14 cellular contexts compared by ENCODE assay signal in the genomic region with DNA sequence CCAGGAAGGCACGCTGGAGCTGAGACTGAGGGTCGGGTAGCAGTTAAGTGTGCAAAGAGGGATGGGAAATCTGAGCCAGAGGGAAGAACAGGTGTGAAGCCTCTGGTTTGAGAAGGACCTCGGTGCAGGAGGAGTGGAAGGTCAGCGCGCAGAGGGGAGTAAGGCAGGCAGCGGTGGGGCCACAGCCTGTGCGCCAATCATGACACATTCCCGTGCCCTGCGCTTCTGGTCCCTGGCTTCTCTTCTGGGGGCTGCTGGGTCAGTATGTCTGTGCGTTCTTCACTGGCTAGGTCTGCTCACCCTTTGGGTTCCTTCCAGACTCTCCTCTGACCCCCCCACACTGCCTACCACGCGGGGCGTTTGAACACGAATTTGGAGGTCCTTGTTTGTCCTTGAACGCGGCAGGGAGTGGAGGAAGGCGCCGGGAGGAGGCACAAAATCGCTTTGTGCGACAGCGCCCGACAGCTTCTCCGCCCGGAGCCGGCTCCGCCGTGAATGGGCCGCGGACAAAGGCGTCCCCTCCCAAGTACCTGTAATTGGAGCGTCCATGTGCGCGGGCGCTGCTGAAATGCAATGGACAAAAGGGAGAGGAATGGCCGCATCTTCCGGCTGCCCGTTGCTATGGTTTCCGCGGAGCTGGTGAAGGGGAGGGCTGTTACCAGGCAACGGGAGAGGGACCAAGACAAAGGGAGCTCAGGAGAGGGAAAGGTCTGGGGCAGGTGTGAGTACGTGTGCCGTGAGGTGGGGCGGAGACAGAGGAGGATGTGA.
A peak's percentile ranks its signal among the peaks of the same experiment; 100 is the strongest.
DNase-seq lines count a peak whose midpoint lies in the region; ATAC-seq, FAIRE-seq and TF ChIP-seq lines count a peak whose summit lies in the region.
"Had no signal": no experiment of that assay in that cellular context is flagged by ENCODE, and none has a peak within 500 bp of the region (broad histone marks: within the 10 kb centered on the region; RNA-seq: fewer than 3 reads in every experiment).

No MANE protein-coding gene starts in this region.

- ATAC-seq in activated naive CD8-positive, alpha-beta T cell treated with anti-CD3 and anti-CD28 coated beads, Interleukin-2, amount 50 U/mL, for 24 hours = peak; percentile 24
- no peak for ATAC-seq in heart right ventricle
- ATAC-seq: activated CD8-positive, alpha-beta T cell treated with anti-CD3 and anti-CD28 coated beads, Interleukin-2, amount 10 ng/mL, durations not matched to agents 7 days and 5 days had no signal

- peaks cover 28% of the 10 kb centered on the region for H3K27me3 Mint-ChIP-seq in activated naive CD8-positive, alpha-beta T cell treated with anti-CD3 and anti-CD28 coated beads, Interleukin-2, amount 50 U/mL, for 24 hours
- H3K27me3 Mint-ChIP-seq in activated naive CD8-positive, alpha-beta T cell treated with anti-CD3 and anti-CD28 coated beads for 36 hours = peaks cover 22% of the 10 kb centered on the region
- H3K27me3 Mint-ChIP-seq in osteocyte (ENCODE audit: unreplicated experiment) = no peaks in the 10 kb centered on the region

- no peaks in the 10 kb centered on the region for H3K36me3 Mint-ChIP-seq in activated naive CD8-positive, alpha-beta T cell treated with anti-CD3 and anti-CD28 coated beads, Interleukin-2, amount 50 U/mL, for 24 hours (ENCODE audit: low read depth)
- no peaks in the 10 kb centered on the region for H3K36me3 Mint-ChIP-seq in activated naive CD8-positive, alpha-beta T cell treated with anti-CD3 and anti-CD28 coated beads for 36 hours
- H3K36me3 Mint-ChIP-seq in osteocyte (ENCODE audit: unreplicated experiment) = no peaks in the 10 kb centered on the region
- H3K36me3 Mint-ChIP-seq: activated naive CD8-positive, alpha-beta T cell treated with anti-CD3 and anti-CD28 coated beads, Interleukin-2, amount 10 ng/mL, durations not matched to agents 7 days and 5 days had no signal

- no peak for DNase-seq in activated naive CD8-positive, alpha-beta T cell treated with anti-CD3 and anti-CD28 coated beads, Interleukin-2, amount 50 U/mL, for 24 hours
- no peak for DNase-seq in activated naive CD8-positive, alpha-beta T cell treated with anti-CD3 and anti-CD28 coated beads for 36 hours
- DNase-seq in NCI-H774 (lab: John Stamatoyannopoulos, UW) = peak; percentile 96
- DNase-seq in urothelium cell line (ENCODE audit: low spot score) = peak; percentile 36
- no peak for DNase-seq in activated effector memory CD4-positive, alpha-beta T cell treated with anti-CD3 and anti-CD28 coated beads, Interleukin-2, amount 50 U/mL, for 16 hours
- no peak for DNase-seq in osteocyte (ENCODE audit: extremely low spot score, unreplicated experiment)
- DNase-seq in heart right ventricle = no peak
- DNase-seq: activated CD8-positive, alpha-beta T cell treated with anti-CD3 and anti-CD28 coated beads, Interleukin-2, amount 10 ng/mL, durations not matched to agents 7 days and 5 days; activated naive CD8-positive, alpha-beta T cell treated with anti-CD3 and anti-CD28 coated beads, Interleukin-2, amount 10 ng/mL, durations not matched to agents 7 days and 5 days; stimulated activated CD4-positive, alpha-beta T cell treated with anti-CD3 and anti-CD28 coated beads, Interleukin-4, amount 100 ng/mL, for 1 hour had no signal

- 9 to 10% methylated on average over 43 of the region's 43 CpGs for WGBS in heart right ventricle, 2 donors

- H3K4me3 ChIP-seq in iPS-18c (ENCODE audit: insufficient read depth, low read depth, low read length) (peak overlapping the region; percentile 49), heart right ventricle (no peak overlapping the region)
- H3K4me3 ChIP-seq: thoracic aorta had no signal

- no peaks in the 10 kb centered on the region for H3K9me3 Mint-ChIP-seq in activated naive CD8-positive, alpha-beta T cell treated with anti-CD3 and anti-CD28 coated beads, Interleukin-2, amount 50 U/mL, for 24 hours
- no peaks in the 10 kb centered on the region for H3K9me3 Mint-ChIP-seq in activated naive CD8-positive, alpha-beta T cell treated with anti-CD3 and anti-CD28 coated beads for 36 hours
- peaks cover 17% of the 10 kb centered on the region for H3K9me3 Mint-ChIP-seq in osteocyte (ENCODE audit: unreplicated experiment)
- H3K9me3 Mint-ChIP-seq: activated naive CD8-positive, alpha-beta T cell treated with anti-CD3 and anti-CD28 coated beads, Interleukin-2, amount 10 ng/mL, durations not matched to agents 7 days and 5 days had no signal

- H3K27ac Mint-ChIP-seq in activated naive CD8-positive, alpha-beta T cell treated with anti-CD3 and anti-CD28 coated beads, Interleukin-2, amount 50 U/mL, for 24 hours = no peak overlapping the region
- H3K27ac Mint-ChIP-seq in activated naive CD8-positive, alpha-beta T cell treated with anti-CD3 and anti-CD28 coated beads for 36 hours = no peak overlapping the region
- H3K27ac Mint-ChIP-seq in osteocyte (ENCODE audit: unreplicated experiment) = no peak overlapping the region
- H3K27ac Mint-ChIP-seq: activated CD8-positive, alpha-beta T cell treated with anti-CD3 and anti-CD28 coated beads, Interleukin-2, amount 10 ng/mL, durations not matched to agents 7 days and 5 days; activated naive CD8-positive, alpha-beta T cell treated with anti-CD3 and anti-CD28 coated beads, Interleukin-2, amount 10 ng/mL, durations not matched to agents 7 days and 5 days had no signal

- intact Hi-C loops in heart right ventricle (cut with DNase I) = no loop called here

- no peak for TF ChIP-seq CTCF in osteocyte (IDR thresholded peaks at IDR 0.05)
- TF ChIP-seq CTCF in heart right ventricle (IDR thresholded peaks at IDR 0.05) = no peak

- no peaks in the 10 kb centered on the region for H3K36me3 ChIP-seq in heart right ventricle
- H3K36me3 ChIP-seq: thoracic aorta had no signal

- peaks cover 2% of the 10 kb centered on the region for H3K9me3 ChIP-seq in iPS-18c (ENCODE audit: control insufficient read depth, insufficient read depth, low read length)
- peaks cover 0 to 12% (median 0%) of the 10 kb centered on the region in 11 donors for H3K9me3 ChIP-seq in heart right ventricle
- H3K9me3 ChIP-seq: thoracic aorta had no signal

- peaks cover 0 to 51% (median 28%) of the 10 kb centered on the region in 7 donors for H3K27me3 ChIP-seq in heart right ventricle

- no peak for FAIRE-seq in urothelium cell line (lab: Jason Lieb, UNC)
- FAIRE-seq: endometrium, islet of Langerhans had no signal

- no peaks in the 10 kb centered on the region for H3K4me1 Mint-ChIP-seq in activated naive CD8-positive, alpha-beta T cell treated with anti-CD3 and anti-CD28 coated beads, Interleukin-2, amount 50 U/mL, for 24 hours
- no peaks in the 10 kb centered on the region for H3K4me1 Mint-ChIP-seq in activated naive CD8-positive, alpha-beta T cell treated with anti-CD3 and anti-CD28 coated beads for 36 hours
- H3K4me1 Mint-ChIP-seq in osteocyte (ENCODE audit: unreplicated experiment) = no peaks in the 10 kb centered on the region
- H3K4me1 Mint-ChIP-seq: activated naive CD8-positive, alpha-beta T cell treated with anti-CD3 and anti-CD28 coated beads, Interleukin-2, amount 10 ng/mL, durations not matched to agents 7 days and 5 days had no signal

- H3K4me1 ChIP-seq in heart right ventricle = no peaks in the 10 kb centered on the region

- no peak overlapping the region for H3K4me3 Mint-ChIP-seq in activated naive CD8-positive, alpha-beta T cell treated with anti-CD3 and anti-CD28 coated beads, Interleukin-2, amount 50 U/mL, for 24 hours
- no peak overlapping the region for H3K4me3 Mint-ChIP-seq in activated naive CD8-positive, alpha-beta T cell treated with anti-CD3 and anti-CD28 coated beads for 36 hours
- H3K4me3 Mint-ChIP-seq in osteocyte (ENCODE audit: unreplicated experiment) = no peak overlapping the region
- H3K4me3 Mint-ChIP-seq: activated CD8-positive, alpha-beta T cell treated with anti-CD3 and anti-CD28 coated beads, Interleukin-2, amount 10 ng/mL, durations not matched to agents 7 days and 5 days; activated naive CD8-positive, alpha-beta T cell treated with anti-CD3 and anti-CD28 coated beads, Interleukin-2, amount 10 ng/mL, durations not matched to agents 7 days and 5 days had no signal

- H3K27ac ChIP-seq in heart right ventricle = no peak overlapping the region
- H3K27ac ChIP-seq: thoracic aorta had no signal

Comparison
In these comparisons a context has a peak if more than half of its experiments do, and no peak if none do; other contexts are left out.
1. DNase-seq: peak in NCI-H774 (single experiment) and urothelium cell line (single experiment); none in activated naive CD8-positive, alpha-beta T cell treated with anti-CD3 and anti-CD28 coated beads, Interleukin-2, amount 50 U/mL, for 24 hours (single experiment), activated naive CD8-positive, alpha-beta T cell treated with anti-CD3 and anti-CD28 coated beads for 36 hours (single experiment), activated effector memory CD4-positive, alpha-beta T cell treated with anti-CD3 and anti-CD28 coated beads, Interleukin-2, amount 50 U/mL, for 16 hours (single experiment), osteocyte (single experiment) and heart right ventricle (0 of 2).